In the genomic region with DNA sequence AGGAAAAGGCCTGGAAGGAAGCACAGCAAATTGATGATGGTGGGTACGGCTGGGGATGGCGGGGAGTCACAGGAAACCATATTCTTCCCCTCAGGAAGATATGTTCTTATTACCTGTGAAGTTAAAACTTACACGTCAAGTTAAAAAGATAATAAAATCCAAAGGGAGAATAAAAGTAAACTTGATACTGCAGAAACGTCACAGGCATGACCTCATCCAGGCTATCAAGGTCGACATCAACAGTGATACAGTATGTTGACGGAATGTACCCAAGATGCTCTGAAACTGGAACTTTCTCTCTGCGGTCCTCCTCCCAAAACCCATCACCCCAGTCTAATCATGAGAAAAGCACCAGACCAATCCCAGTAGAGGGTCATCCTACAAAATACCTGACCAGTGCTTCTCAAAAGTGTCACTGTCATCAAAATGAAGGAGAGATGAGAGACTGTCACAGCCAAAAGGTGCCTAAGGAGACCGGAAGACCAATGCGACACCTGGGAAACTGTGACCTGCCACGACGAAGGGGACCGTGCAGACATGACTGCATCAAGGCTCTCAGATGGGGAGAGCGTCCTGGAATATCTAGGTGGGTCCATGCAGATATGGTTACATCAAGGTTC, we compare ENCODE assay signal across 19 cellular contexts.
DNase-seq lines count a peak whose midpoint lies in the region; ATAC-seq, FAIRE-seq and TF ChIP-seq lines count a peak whose summit lies in the region.
"Had no signal": no experiment of that assay in that cellular context is flagged by ENCODE, and none has a peak within 500 bp of the region (broad histone marks: within the 10 kb centered on the region; RNA-seq: fewer than 3 reads in every experiment).

No MANE protein-coding gene starts in this region.

- H3K36me3 ChIP-seq in HEK293 (ENCODE audit: control insufficient read depth in 2 of 2, insufficient read depth in 1 of 2, low read length in 2 of 2) (peaks cover 4 to 49% of the 10 kb centered on the region in 2 experiments; a peak in 2 of 3 replicates), K562 (ENCODE audit: control insufficient read depth, insufficient read depth, low read length) (peaks cover 91% of the 10 kb centered on the region), osteoblast (ENCODE audit: insufficient read depth, low read length) (peaks cover 7% of the 10 kb centered on the region)

- TF ChIP-seq POLR2A in A549 (IDR thresholded peaks at IDR 0.05; ENCODE audit: low read length) (no peak), K562 (conservative IDR thresholded peaks at IDR 0.05) (no peak)

- in situ Hi-C loops in K562 (cut with MboI) = no loop called here

- H4K20me1 ChIP-seq in K562 (replicated peaks; ENCODE audit: control insufficient read depth, insufficient read depth, low read length) = no peaks in the 10 kb centered on the region
- no peaks in the 10 kb centered on the region for H4K20me1 ChIP-seq in osteoblast (ENCODE audit: insufficient read depth, low read length)

- BruUV-seq in K562 (replicated peaks; lab: Mats Ljungman, UMichigan) = no TSS peak

- no peak overlapping the region for H3K27ac ChIP-seq in A549
- H3K27ac ChIP-seq in HEK293 (ENCODE audit: extremely low read depth, low read depth, low read length) = no peak overlapping the region
- H3K27ac ChIP-seq in K562 (ENCODE audit: extremely low read depth, low read depth, low read length) = no peak overlapping the region
- H3K27ac ChIP-seq in osteoblast (ENCODE audit: low read depth, low read length) = no peak overlapping the region
- H3K27ac ChIP-seq: BLaER1, C4-2B had no signal

- H3K79me2 ChIP-seq in K562 (ENCODE audit: control insufficient read depth, insufficient read depth, low read length) (no peaks in the 10 kb centered on the region), osteoblast (ENCODE audit: insufficient read depth, low read length) (no peaks in the 10 kb centered on the region)

- peaks cover 4% of the 10 kb centered on the region for H3K9me1 ChIP-seq in K562 (ENCODE audit: control insufficient read depth, insufficient read depth, low read length)

- 90% methylated on average over 13 of the region's 13 CpGs for WGBS in A549 (ENCODE audit: missing lambda C conversion rate)
- 86% methylated on average over 13 of the region's 13 CpGs for WGBS in K562 (ENCODE audit: insufficient coverage, low coverage, missing lambda C conversion rate)

- H3K4me3 ChIP-seq in A549 (no peak overlapping the region), HEK293 (ENCODE audit: low read depth, low read length) (no peak overlapping the region), K562 (no peak overlapping the region), osteoblast (ENCODE audit: insufficient read depth, low read length) (no peak overlapping the region)
- H3K4me3 ChIP-seq: BLaER1, HAP-1 had no signal

- H3K4me2 ChIP-seq in A549 (no peak overlapping the region), K562 (ENCODE audit: insufficient read depth, low read length) (no peak overlapping the region), osteoblast (ENCODE audit: insufficient read depth, low read length) (no peak overlapping the region)
- H3K4me2 ChIP-seq: BLaER1 had no signal

- no peaks in the 10 kb centered on the region for H3K27me3 ChIP-seq in K562 (ENCODE audit: control insufficient read depth in 2 of 2, insufficient read depth in 2 of 2, low read length in 2 of 2)
- no peaks in the 10 kb centered on the region for H3K27me3 ChIP-seq in osteoblast (ENCODE audit: insufficient read depth, low read length)
- H3K27me3 ChIP-seq: BLaER1 had no signal

- intact Hi-C loops in K562 (cut with micrococcal nuclease) = no loop called here

- no peak for TF ChIP-seq EP300 in A549 (IDR thresholded peaks at IDR 0.05)
- TF ChIP-seq EP300 in K562 (IDR thresholded peaks at IDR 0.05; ENCODE audit: low read length) = no peak

- TF ChIP-seq RAD21 in A549 (conservative IDR thresholded peaks at IDR 0.05 in 1 of 2, IDR thresholded peaks at IDR 0.05 in 1 of 2) (no peak), K562 (CRISPR knock-in tag; conservative IDR thresholded peaks at IDR 0.05 in 1 of 2, IDR thresholded peaks at IDR 0.05 in 1 of 2) (no peak)

- H3K4me1 ChIP-seq in A549 = no peaks in the 10 kb centered on the region
- no peaks in the 10 kb centered on the region for H3K4me1 ChIP-seq in HEK293 (ENCODE audit: control insufficient read depth, insufficient read depth, low read length)
- peaks cover 0 to 11% of the 10 kb centered on the region in 2 experiments; a peak in 1 of 5 replicates for H3K4me1 ChIP-seq in K562 (replicated peaks in 1 of 2; ENCODE audit: control insufficient read depth in 2 of 2, insufficient read depth in 2 of 2, low read length in 2 of 2)
- H3K4me1 ChIP-seq in osteoblast (ENCODE audit: insufficient read depth, low read length) = no peaks in the 10 kb centered on the region
- H3K4me1 ChIP-seq: Caco-2, HAP-1 had no signal

- POLR2A ChIA-PET in A549 (lab: Yijun Ruan, JAX) = no interaction called here
- POLR2A ChIA-PET in HEK293 (lab: Yijun Ruan, JAX) = no interaction called here
- POLR2A ChIA-PET in K562 (lab: Yijun Ruan, JAX) = no interaction called here

- CTCF ChIA-PET in A549 (lab: Yijun Ruan, JAX) (interaction anchor here (1.2 to 2.4 kb wide), 2 partner anchors 10 to 18 kb away, joined by 3 to 8 read pairs; no protein-coding TSS in a partner anchor), HEK293 (lab: Yijun Ruan, JAX) (no interaction called here), K562 (lab: Yijun Ruan, JAX; ENCODE audit: low intra/inter-chr PET ratio) (no interaction called here)

- no peak overlapping the region for H3K9ac ChIP-seq in K562 (ENCODE audit: insufficient read depth in 1 of 2, low read depth in 2 of 2, low read length in 2 of 2)
- H3K9ac ChIP-seq: BLaER1 had no signal

- DNase-seq in A549 (ENCODE audit: low read depth in 1 of 2, low spot score in 1 of 2) (no peak), K562 (ENCODE audit: extremely low read depth in 1 of 4, low spot score in 3 of 4) (no peak), osteoblast (ENCODE audit: insufficient read length, low spot score, missing footprints) (peak; percentile 74), NCI-H345 treated with DMSO at 0.1 percent for 48 hours (lab: John Stamatoyannopoulos, UW; ENCODE audit: unreplicated experiment) (no peak)
- DNase-seq in stimulated activated CD4-positive, alpha-beta T cell treated with anti-CD3 and anti-CD28 coated beads, Interleukin-2, amount 100 ng/mL, for 24 hours = no peak
- DNase-seq: Caco-2; CD4-positive, CD25-positive, alpha-beta regulatory T cell; CD8-positive, alpha-beta T cell; DMS153; DND-41; GOT3 had no signal

- no peak for TF ChIP-seq CTCF in A549 (IDR thresholded peaks at IDR 0.05)
- no peak for TF ChIP-seq CTCF in HEK293 (tag by site-specific recombination; IDR thresholded peaks at IDR 0.05)
- no peak for TF ChIP-seq CTCF in K562 (IDR thresholded peaks at IDR 0.05 in 2 of 3, conservative IDR thresholded peaks at IDR 0.05 in 1 of 3; ENCODE audit: insufficient read depth in 2 of 3, low read depth in 1 of 3, low read length in 3 of 3)
- TF ChIP-seq CTCF in osteoblast (IDR thresholded peaks at IDR 0.05; ENCODE audit: extremely low read depth, low read depth, low read length) = no peak

- no peak overlapping the region for H2AFZ ChIP-seq in K562 (ENCODE audit: low read depth, low read length)
- H2AFZ ChIP-seq in osteoblast (ENCODE audit: low read length) = no peak overlapping the region

- ATAC-seq in A549 (no peak), K562 (no peak), HG02759 (IDR thresholded peaks at IDR 0.05; ENCODE audit: unreplicated experiment) (no peak)
- ATAC-seq: CD8-positive, alpha-beta T cell had no signal

- FAIRE-seq in A549 (lab: Jason Lieb, UNC) (no peak), K562 (lab: Jason Lieb, UNC) (no peak)
- FAIRE-seq: G401.6, GM12892, H54 had no signal

- H3K9me3 ChIP-seq in A549 (no peaks in the 10 kb centered on the region), HEK293 (ENCODE audit: control insufficient read depth, insufficient read depth, low read depth, low read length) (no peaks in the 10 kb centered on the region), K562 (replicated peaks; ENCODE audit: control insufficient read depth, insufficient read depth, low read depth, low read length) (no peaks in the 10 kb centered on the region), osteoblast (ENCODE audit: low read depth, low read length) (no peaks in the 10 kb centered on the region)
- H3K9me3 ChIP-seq: BLaER1, Caco-2, HAP-1 had no signal

TF ChIP-seq in A549, 52 proteins besides CTCF, POLR2A, EP300 and RAD21:
- TF ChIP-seq NPAS2 (CRISPR knock-in tag; IDR thresholded peaks at IDR 0.05; ENCODE audit: borderline replicate concordance) = no peak
- no peak for TF ChIP-seq RCOR1 (IDR thresholded peaks at IDR 0.05; ENCODE audit: low read depth, low read length)
- no peak for TF ChIP-seq ZC3H11A (IDR thresholded peaks at IDR 0.05)
- peak; percentile 65 for TF ChIP-seq MAFK (IDR thresholded peaks at IDR 0.05; ENCODE audit: partially characterized antibody)
- no peak for TF ChIP-seq FOSB (CRISPR knock-in tag; IDR thresholded peaks at IDR 0.05)
- no peak for TF ChIP-seq HOXA7 (CRISPR knock-in tag; IDR thresholded peaks at IDR 0.05)

TF ChIP-seq in HEK293, 187 proteins besides CTCF, POLR2A, EP300 and RAD21 (continues in another document):
- TF ChIP-seq ZNF140 (tag by site-specific recombination; IDR thresholded peaks at IDR 0.05) = 0 out of 2 replicates have a peak, but pooled peaks have one; percentile 0

TF ChIP-seq in K562, 482 proteins besides CTCF, POLR2A, EP300 and RAD21:
- TF ChIP-seq ZNF316 (IDR thresholded peaks at IDR 0.05) = peak; percentile 23; the same call in 1 of the 2 replicates
- TF ChIP-seq, protein P1, sequence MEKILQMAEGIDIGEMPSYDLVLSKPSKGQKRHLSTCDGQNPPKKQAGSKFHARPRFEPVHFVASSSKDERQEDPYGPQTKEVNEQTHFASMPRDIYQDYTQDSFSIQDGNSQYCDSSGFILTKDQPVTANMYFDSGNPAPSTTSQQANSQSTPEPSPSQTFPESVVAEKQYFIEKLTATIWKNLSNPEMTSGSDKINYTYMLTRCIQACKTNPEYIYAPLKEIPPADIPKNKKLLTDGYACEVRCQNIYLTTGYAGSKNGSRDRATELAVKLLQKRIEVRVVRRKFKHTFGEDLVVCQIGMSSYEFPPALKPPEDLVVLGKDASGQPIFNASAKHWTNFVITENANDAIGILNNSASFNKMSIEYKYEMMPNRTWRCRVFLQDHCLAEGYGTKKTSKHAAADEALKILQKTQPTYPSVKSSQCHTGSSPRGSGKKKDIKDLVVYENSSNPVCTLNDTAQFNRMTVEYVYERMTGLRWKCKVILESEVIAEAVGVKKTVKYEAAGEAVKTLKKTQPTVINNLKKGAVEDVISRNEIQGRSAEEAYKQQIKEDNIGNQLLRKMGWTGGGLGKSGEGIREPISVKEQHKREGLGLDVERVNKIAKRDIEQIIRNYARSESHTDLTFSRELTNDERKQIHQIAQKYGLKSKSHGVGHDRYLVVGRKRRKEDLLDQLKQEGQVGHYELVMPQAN (IDR thresholded peaks at IDR 0.05; ENCODE audit: borderline replicate concordance) = no peak
